Comparison of ENCODE assay signal across 34 cellular contexts in the genomic region with DNA sequence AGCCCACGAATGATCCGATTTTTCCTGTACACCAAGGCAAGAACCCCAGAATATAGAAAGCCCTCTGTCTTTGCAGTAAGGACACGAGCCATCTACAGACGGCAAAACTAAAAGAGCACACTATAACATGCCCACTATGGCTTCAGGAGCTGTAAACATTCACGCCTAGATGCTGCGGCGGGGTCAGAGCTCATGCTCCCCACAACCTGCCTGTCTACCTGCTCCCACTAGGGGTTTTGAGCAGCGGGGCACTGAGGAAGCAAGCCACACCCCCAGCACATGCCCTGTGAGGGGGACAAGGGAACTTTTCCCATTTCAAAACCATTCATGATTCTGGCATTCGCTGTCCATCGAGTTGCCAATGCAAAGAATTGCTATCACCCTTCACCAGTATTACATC.
"Had no signal": no experiment of that assay in that cellular context is flagged by ENCODE, and none has a peak within 500 bp of the region (broad histone marks: within the 10 kb centered on the region; RNA-seq: fewer than 3 reads in every experiment).

No MANE protein-coding gene starts in this region.

- DNase-seq: Karpas-422, Kasumi-1, MG63, MM.1S, MV-4-11, NCI-H1048, NCI-H1092, NCI-H1092 treated with DMSO at 0.1 percent for 48 hours, NCI-H1105, NCI-H1105 treated with DMSO at 0.1 percent for 48 hours, NCI-H1417, NCI-H1417 treated with DMSO at 0.1 percent for 48 hours, NCI-H1436, NCI-H1436 treated with DMSO at 0.1 percent for 48 hours, NCI-H146, NCI-H1694, NCI-H1694 treated with DMSO at 0.1 percent for 48 hours, NCI-H187, NCI-H187 treated with DMSO at 0.1 percent for 48 hours, NCI-H1930, NCI-H2029, NCI-H2029 treated with DMSO at 0.1 percent for 48 hours, NCI-H2081, NCI-H2081 treated with DMSO at 0.1 percent for 48 hours, NCI-H2107, NCI-H2171, NCI-H2171 treated with DMSO at 0.1 percent for 48 hours, NCI-H2227 treated with DMSO at 0.1 percent for 48 hours, NCI-H226, NCI-H345, NCI-H446, NCI-H446 treated with DMSO at 0.1 percent for 48 hours, NCI-H510A, NCI-H510A treated with DMSO at 0.1 percent for 48 hours had no signal

- H3K9me3 ChIP-seq: MG63 had no signal

- H3K4me3 ChIP-seq: MG63 had no signal

- H3K36me3 ChIP-seq: MG63 had no signal

- H3K27me3 ChIP-seq: MG63 had no signal
